ENCODE assay signal across 22 cellular contexts in genomic region chr10:95482501-95483248, GRCh38.
DNase-seq lines count a peak whose midpoint lies in the region; ATAC-seq and TF ChIP-seq lines count a peak whose summit lies in the region.
"Had no signal": no experiment of that assay in that cellular context is flagged by ENCODE, and none has a peak within 500 bp of the region (broad histone marks: within the 10 kb centered on the region; RNA-seq: fewer than 3 reads in every experiment).

No MANE protein-coding gene starts in this region.

- TF ChIP-seq CTCF in colonic mucosa (IDR thresholded peaks at IDR 0.05) (no peak), liver (IDR thresholded peaks at IDR 0.05; ENCODE audit: low read depth, low read length, missing input control) (no peak), stomach (IDR thresholded peaks at IDR 0.05) (no peak), GM10248 (IDR thresholded peaks at IDR 0.05; ENCODE audit: control extremely low read depth, extremely low read depth, low read depth, missing control alignments) (no peak)

- TF ChIP-seq EP300 in stomach (IDR thresholded peaks at IDR 0.05): no peak

- 73% methylated on average over 7 of the region's 7 CpGs for WGBS in liver
- 80 to 90% (median 88%) methylated on average over 7 of the region's 7 CpGs for WGBS in stomach, 5 donors

- no peaks in the 10 kb centered on the region for H3K27me3 ChIP-seq in colonic mucosa
- no peaks in the 10 kb centered on the region for H3K27me3 ChIP-seq in liver (ENCODE audit: control insufficient read depth in 4 of 4, insufficient read depth in 4 of 4, low read length in 3 of 4)
- no peaks in the 10 kb centered on the region for H3K27me3 ChIP-seq in stomach
- H3K27me3 ChIP-seq: ovary, testis had no signal

- no peak overlapping the region for H3K27ac Mint-ChIP-seq in activated naive CD4-positive, alpha-beta T cell treated with anti-CD3 and anti-CD28 coated beads for 36 hours
- H3K27ac Mint-ChIP-seq: CD4-positive, CD25-positive, alpha-beta regulatory T cell; natural killer cell had no signal

- no peak for TF ChIP-seq POLR2A in stomach (IDR thresholded peaks at IDR 0.05)

- no peaks in the 10 kb centered on the region for H3K9me3 ChIP-seq in colonic mucosa
- no peaks in the 10 kb centered on the region for H3K9me3 ChIP-seq in liver (ENCODE audit: control insufficient read depth in 4 of 4, low read length in 3 of 4)
- H3K9me3 ChIP-seq in stomach: no peaks in the 10 kb centered on the region
- H3K9me3 ChIP-seq: ovary, testis had no signal

- peak; percentile 9 to 42 for TF ChIP-seq RAD21 in liver (IDR thresholded peaks at IDR 0.05)

- H3K27ac ChIP-seq in colonic mucosa (peak overlapping the region; percentile 17), liver (ENCODE audit: low read depth in 1 of 2, low read length in 2 of 2) (peak overlapping the region; percentile 54 to 72), stomach (peak overlapping the region; percentile 25 to 95 (median 87))
- H3K27ac ChIP-seq: epithelial cell of prostate, KMS-11, ovary, RWPE1, testis had no signal

- H3K4me1 Mint-ChIP-seq in activated naive CD4-positive, alpha-beta T cell treated with anti-CD3 and anti-CD28 coated beads for 36 hours (ENCODE audit: low read depth): peaks cover 2% of the 10 kb centered on the region

- H3K4me1 ChIP-seq in colonic mucosa: no peaks in the 10 kb centered on the region
- H3K4me1 ChIP-seq in liver (ENCODE audit: control insufficient read depth in 4 of 4, insufficient read depth in 4 of 4, low read length in 3 of 4): peaks cover 5 to 53% (median 41%) of the 10 kb centered on the region in 4 donors
- peaks cover 37 to 83% (median 62%) of the 10 kb centered on the region in 4 donors for H3K4me1 ChIP-seq in stomach

- no peak for ATAC-seq in HG03442 (IDR thresholded peaks at IDR 0.05; ENCODE audit: unreplicated experiment)
- ATAC-seq: HCT116, natural killer cell had no signal

- no peak overlapping the region for H3K9ac ChIP-seq in colonic mucosa (ENCODE audit: low read depth in 2 of 2, low read length in 2 of 2)
- no peak overlapping the region for H3K9ac ChIP-seq in liver (ENCODE audit: low read depth in 1 of 2, low read length in 2 of 2)
- H3K9ac ChIP-seq: KMS-11 had no signal

- POLR2A ChIA-PET in GM10248 (lab: Yijun Ruan, JAX): no interaction called here

- no peaks in the 10 kb centered on the region for H3K27me3 Mint-ChIP-seq in activated naive CD4-positive, alpha-beta T cell treated with anti-CD3 and anti-CD28 coated beads for 36 hours (ENCODE audit: low read depth)

- H3K4me3 Mint-ChIP-seq in activated naive CD4-positive, alpha-beta T cell treated with anti-CD3 and anti-CD28 coated beads for 36 hours: no peak overlapping the region
- H3K4me3 Mint-ChIP-seq: CD4-positive, CD25-positive, alpha-beta regulatory T cell; natural killer cell had no signal

- H3K4me3 ChIP-seq in colonic mucosa (no peak overlapping the region), liver (ENCODE audit: low read depth in 1 of 3, low read length in 3 of 3) (no peak overlapping the region), stomach (no peak overlapping the region)
- H3K4me3 ChIP-seq: ovary, testis had no signal

- CTCF ChIA-PET in activated naive CD4-positive, alpha-beta T cell treated with anti-CD3 and anti-CD28 coated beads for 36 hours (lab: Charles Lee): no interaction called here
- CTCF ChIA-PET in GM10248 (lab: Yijun Ruan, JAX): interaction anchor here (2.1 kb wide), 1 partner anchor 51 kb away, joined by 5 read pairs; no protein-coding TSS in a partner anchor

- H3K9me3 Mint-ChIP-seq in activated naive CD4-positive, alpha-beta T cell treated with anti-CD3 and anti-CD28 coated beads for 36 hours: no peaks in the 10 kb centered on the region
- H3K9me3 Mint-ChIP-seq: CD4-positive, CD25-positive, alpha-beta regulatory T cell; natural killer cell had no signal

- intact Hi-C loops in colonic mucosa (cut with DNase I): no loop called here
- intact Hi-C loops in stomach (cut with DNase I; ENCODE audit: low total_unique reads): no loop called here
- intact Hi-C loops in activated naive CD4-positive, alpha-beta T cell treated with anti-CD3 and anti-CD28 coated beads for 36 hours (cut with micrococcal nuclease): no loop called here

- H3K36me3 Mint-ChIP-seq in activated naive CD4-positive, alpha-beta T cell treated with anti-CD3 and anti-CD28 coated beads for 36 hours (ENCODE audit: low read depth): no peaks in the 10 kb centered on the region
- H3K36me3 Mint-ChIP-seq: CD4-positive, CD25-positive, alpha-beta regulatory T cell; natural killer cell had no signal

- no peaks in the 10 kb centered on the region for H3K36me3 ChIP-seq in colonic mucosa
- no peaks in the 10 kb centered on the region for H3K36me3 ChIP-seq in liver (ENCODE audit: control insufficient read depth in 4 of 4, insufficient read depth in 3 of 4, low read depth in 1 of 4, low read length in 3 of 4)
- peaks cover 0 to 13% (median 3%) of the 10 kb centered on the region in 4 donors for H3K36me3 ChIP-seq in stomach
- H3K36me3 ChIP-seq: ovary had no signal

- DNase-seq in M059J (ENCODE audit: low read depth) (peak; percentile 17), colonic mucosa (no peak), stomach (no peak), GM10248 (ENCODE audit: extremely low spot score) (no peak), COLO668 (lab: John Stamatoyannopoulos, UW; ENCODE audit: unreplicated experiment) (no peak)
- no peak for DNase-seq in activated naive CD4-positive, alpha-beta T cell treated with anti-CD3 and anti-CD28 coated beads for 36 hours
- DNase-seq: activated effector memory CD4-positive, alpha-beta T cell treated with anti-CD3 and anti-CD28 coated beads, Interleukin-2, amount 50 U/mL, for 16 hours; CD4-positive, CD25-positive, alpha-beta regulatory T cell; DMS53; GF-D8; mesendoderm; natural killer cell; NCI-H1694 treated with DMSO at 0.1 percent for 48 hours; ovary; stimulated activated CD4-positive, alpha-beta T cell treated with anti-CD3 and anti-CD28 coated beads, Interleukin-1b, Interleukin-23, amount 100 ng/mL, for 48 hours; testis had no signal

TF ChIP-seq in liver, 16 proteins besides CTCF, POLR2A, EP300 and RAD21:
- TF ChIP-seq YY1 (IDR thresholded peaks at IDR 0.05) (peak; percentile 47), EGR1 (IDR thresholded peaks at IDR 0.05; ENCODE audit: low read depth in 2 of 2) (no peak), TAF1 (conservative IDR thresholded peaks at IDR 0.05) (no peak), SP1 (IDR thresholded peaks at IDR 0.05) (peak; percentile 68), HNF4G (IDR thresholded peaks at IDR 0.05) (no peak), ATF3 (IDR thresholded peaks at IDR 0.05) (no peak), FOXA2 (IDR thresholded peaks at IDR 0.05) (no peak), REST (IDR thresholded peaks at IDR 0.05) (no peak), JUND (IDR thresholded peaks at IDR 0.05) (no peak), RXRA (IDR thresholded peaks at IDR 0.05) (peak; percentile 49 to 50), HNF4A (conservative IDR thresholded peaks at IDR 0.05) (peak; percentile 70 to 71), GABPA (IDR thresholded peaks at IDR 0.05 in 1 of 2, conservative IDR thresholded peaks at IDR 0.05 in 1 of 2) (no peak), NR2F2 (IDR thresholded peaks at IDR 0.05) (no peak), FOXA1 (IDR thresholded peaks at IDR 0.05) (no peak)
- TF ChIP-seq, protein P1, sequence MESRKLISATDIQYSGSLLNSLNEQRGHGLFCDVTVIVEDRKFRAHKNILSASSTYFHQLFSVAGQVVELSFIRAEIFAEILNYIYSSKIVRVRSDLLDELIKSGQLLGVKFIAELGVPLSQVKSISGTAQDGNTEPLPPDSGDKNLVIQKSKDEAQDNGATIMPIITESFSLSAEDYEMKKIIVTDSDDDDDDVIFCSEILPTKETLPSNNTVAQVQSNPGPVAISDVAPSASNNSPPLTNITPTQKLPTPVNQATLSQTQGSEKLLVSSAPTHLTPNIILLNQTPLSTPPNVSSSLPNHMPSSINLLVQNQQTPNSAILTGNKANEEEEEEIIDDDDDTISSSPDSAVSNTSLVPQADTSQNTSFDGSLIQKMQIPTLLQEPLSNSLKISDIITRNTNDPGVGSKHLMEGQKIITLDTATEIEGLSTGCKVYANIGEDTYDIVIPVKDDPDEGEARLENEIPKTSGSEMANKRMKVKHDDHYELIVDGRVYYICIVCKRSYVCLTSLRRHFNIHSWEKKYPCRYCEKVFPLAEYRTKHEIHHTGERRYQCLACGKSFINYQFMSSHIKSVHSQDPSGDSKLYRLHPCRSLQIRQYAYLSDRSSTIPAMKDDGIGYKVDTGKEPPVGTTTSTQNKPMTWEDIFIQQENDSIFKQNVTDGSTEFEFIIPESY (IDR thresholded peaks at IDR 0.05): no peak
- TF ChIP-seq, protein P2, sequence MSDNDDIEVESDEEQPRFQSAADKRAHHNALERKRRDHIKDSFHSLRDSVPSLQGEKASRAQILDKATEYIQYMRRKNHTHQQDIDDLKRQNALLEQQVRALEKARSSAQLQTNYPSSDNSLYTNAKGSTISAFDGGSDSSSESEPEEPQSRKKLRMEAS (IDR thresholded peaks at IDR 0.05): no peak

Comparison
In these comparisons a context has a peak if more than half of its experiments do, and no peak if none do; other contexts are left out.
1. H3K27ac ChIP-seq: peak in every context shown above with its lines; median percentile 87 in stomach; 63 in liver; 17 in colonic mucosa.